Comparison of ENCODE assay signal across 15 cellular contexts in the genomic region with DNA sequence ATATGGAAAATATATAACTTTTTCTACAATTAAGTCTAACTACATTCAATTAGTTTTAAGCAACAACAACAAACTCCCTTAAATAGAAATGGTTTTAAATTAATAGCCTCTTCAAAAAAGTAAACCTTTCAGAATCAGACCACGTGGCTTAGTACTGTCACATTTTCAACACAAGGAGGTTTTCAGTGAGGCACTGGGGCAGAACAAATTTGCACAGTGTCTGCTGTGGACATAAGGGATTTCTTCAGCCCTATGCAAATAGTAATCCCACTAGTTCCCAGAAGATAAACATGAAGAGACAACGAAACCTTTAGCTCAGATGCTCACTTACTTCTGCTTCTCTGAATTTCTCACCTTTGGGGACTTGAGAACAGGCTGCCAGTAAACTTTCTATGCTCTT.
DNase-seq lines count a peak whose midpoint lies in the region; ATAC-seq and TF ChIP-seq lines count a peak whose summit lies in the region.
"Had no signal": no experiment of that assay in that cellular context is flagged by ENCODE, and none has a peak within 500 bp of the region (broad histone marks: within the 10 kb centered on the region; RNA-seq: fewer than 3 reads in every experiment).

No MANE protein-coding gene starts in this region.

- peak overlapping the region in 1 of 59 donors; percentile 15 for H3K4me3 ChIP-seq in dorsolateral prefrontal cortex
- H3K4me3 ChIP-seq: BLaER1, transverse colon had no signal

- DNase-seq in NCI-H69 (lab: John Stamatoyannopoulos, UW), result peak; percentile 91
- no peak for DNase-seq in dorsolateral prefrontal cortex
- peak in 2 of 49 donors; percentile 2 to 6 for DNase-seq in substantia nigra (lab: John Stamatoyannopoulos, UW)
- DNase-seq in activated naive CD4-positive, alpha-beta T cell treated with anti-CD3 and anti-CD28 coated beads, Interleukin-2, amount 50 U/mL, for 16 hours, result no peak
- DNase-seq: activated CD8-positive, alpha-beta memory T cell treated with anti-CD3 and anti-CD28 coated beads for 24 hours; DMS153; NCI-H2029; stimulated activated naive CD4-positive, alpha-beta T cell; T-helper 2 cell; transverse colon had no signal

- peak overlapping the region in 30 of 59 donors; percentile 3 to 74 (median 36) for H3K27ac ChIP-seq in dorsolateral prefrontal cortex
- peak overlapping the region; percentile 27 for H3K27ac ChIP-seq in substantia nigra (ENCODE audit: low read depth, low read length, poor library complexity, severe bottlenecking)
- H3K27ac ChIP-seq: BLaER1, transverse colon had no signal

- H3K27me3 ChIP-seq in dorsolateral prefrontal cortex, result no peaks in the 10 kb centered on the region
- H3K27me3 ChIP-seq: BLaER1, transverse colon had no signal

- peak; percentile 59 for ATAC-seq in HG03432 (IDR thresholded peaks at IDR 0.05; ENCODE audit: unreplicated experiment)
- no peak for ATAC-seq in HG03108 (IDR thresholded peaks at IDR 0.05; ENCODE audit: unreplicated experiment)
- ATAC-seq in HG03097 (IDR thresholded peaks at IDR 0.05; ENCODE audit: low FRiP score, unreplicated experiment), result no peak
- ATAC-seq: activated T-helper 17 cell treated with anti-CD3 and anti-CD28 coated beads, Interleukin-2, amount 50 U/mL, for 72 hours had no signal

- intact Hi-C loops in dorsolateral prefrontal cortex (cut with DNase I), result loop anchor here in 1 of 2 donors (10.0 kb wide), 1 partner anchor 293 kb away; a partner anchor contains a TSS

- peak in 1 of 56 donors; percentile 6 for TF ChIP-seq CTCF in dorsolateral prefrontal cortex (IDR thresholded peaks at IDR 0.05 in 54 of 56, conservative IDR thresholded peaks at IDR 0.05 in 2 of 56; ENCODE audit: low read depth in 1 of 56, partially characterized antibody in 56 of 56)
